In genomic region chr19:10784257-10784656, GRCh38 we compare ENCODE assay signal across 12 cellular contexts. TPM values are rescaled to one million over a fixed set of nuclear protein-coding genes. Genes with fewer than 3 reads are reported as not detected.
DNase-seq lines count a peak whose midpoint lies in the region; ATAC-seq and TF ChIP-seq lines count a peak whose summit lies in the region.
"Had no signal": no experiment of that assay in that cellular context is flagged by ENCODE, and none has a peak within 500 bp of the region (broad histone marks: within the 10 kb centered on the region; RNA-seq: fewer than 3 reads in every experiment).

No MANE protein-coding gene starts in this region.

- no peak overlapping the region for H3K9ac ChIP-seq in H9 (ENCODE audit: extremely low read depth, insufficient read length, low read length)

- no peak for TF ChIP-seq POLR2A in spleen (IDR thresholded peaks at IDR 0.05)

- no peaks in the 10 kb centered on the region for H3K79me2 ChIP-seq in H9 (ENCODE audit: insufficient read depth, low read length)

- H2AFZ ChIP-seq in H9 (ENCODE audit: low read length), result no peak overlapping the region

- H2BK12ac ChIP-seq in H9 (ENCODE audit: insufficient read length, low read depth, low read length), result no peak overlapping the region

- no peak overlapping the region for H2BK15ac ChIP-seq in H9 (ENCODE audit: low read depth, low read length)

- peak overlapping the region; percentile 49 for H3K27ac Mint-ChIP-seq in T-helper 1 cell treated with Interleukin-12 subunit alpha and Interleukin-12 subunit beta and Interleukin-4 antibody, amounts not matched to agents 30 μg/mL and 1 μg/mL, for 36 hours
- peak overlapping the region in 1 of 3 experiments; percentile 61; a peak in 1 of 7 replicates for H3K27ac Mint-ChIP-seq in H9

- peaks cover 64% of the 10 kb centered on the region for H3K36me3 Mint-ChIP-seq in T-helper 1 cell treated with Interleukin-12 subunit alpha and Interleukin-12 subunit beta and Interleukin-4 antibody, amounts not matched to agents 30 μg/mL and 1 μg/mL, for 36 hours (ENCODE audit: low read depth)
- peaks cover 43 to 87% (median 69%) of the 10 kb centered on the region in 3 experiments; a peak in 6 of 7 replicates for H3K36me3 Mint-ChIP-seq in H9 (ENCODE audit: insufficient read depth in 1 of 3, low read depth in 3 of 3)

- no peak overlapping the region for H4K91ac ChIP-seq in H9 (ENCODE audit: insufficient read length, low read depth, low read length)

- H3K4ac ChIP-seq in H9 (ENCODE audit: low read depth, low read length), result no peak overlapping the region

- H3K14ac ChIP-seq in H9 (ENCODE audit: insufficient read depth, low read length), result no peak overlapping the region

- no peak overlapping the region for H4K8ac ChIP-seq in H9 (replicated peaks; ENCODE audit: insufficient read length, low read depth, low read length)

- no peak overlapping the region for H3T11ph ChIP-seq in H9 (ENCODE audit: low read length)

- no peak overlapping the region for H4K5ac ChIP-seq in H9 (ENCODE audit: insufficient read length, low read depth, low read length)

- H3K9me3 ChIP-seq in heart right ventricle (no peaks in the 10 kb centered on the region), spleen (no peaks in the 10 kb centered on the region), H9 (ENCODE audit: control insufficient read depth, low read depth, low read length) (no peaks in the 10 kb centered on the region)

- H3K23me2 ChIP-seq in H9 (ENCODE audit: insufficient read length, low read depth, low read length, poor library complexity, severe bottlenecking), result no peaks in the 10 kb centered on the region

- no peak overlapping the region for H3K4me3 Mint-ChIP-seq in T-helper 1 cell treated with Interleukin-12 subunit alpha and Interleukin-12 subunit beta and Interleukin-4 antibody, amounts not matched to agents 30 μg/mL and 1 μg/mL, for 36 hours
- H3K4me3 Mint-ChIP-seq in H9, result no peak overlapping the region

- H3K56ac ChIP-seq in H9 (ENCODE audit: insufficient read length, low read depth, low read length), result no peak overlapping the region

- intact Hi-C loops in heart right ventricle (cut with DNase I) (loop anchor here in 1 of 10 donors (5.0 kb wide), 1 partner anchor 67 kb away; the partner anchor contains the start of gene DNM2), spleen (cut with DNase I; ENCODE audit: low total_unique reads) (no loop called here), posterior vena cava (cut with DNase I) (no loop called here)

- peak overlapping the region in 7 of 10 donors; percentile 22 to 95 (median 54) for H3K27ac ChIP-seq in heart right ventricle
- H3K27ac ChIP-seq in spleen, result peak overlapping the region; percentile 22 to 88 (median 72)
- H3K27ac ChIP-seq in H9 (ENCODE audit: insufficient read length, low read depth, low read length), result no peak overlapping the region
- H3K27ac ChIP-seq: 22Rv1 had no signal

- no peaks in the 10 kb centered on the region for H3K27me3 Mint-ChIP-seq in T-helper 1 cell treated with Interleukin-12 subunit alpha and Interleukin-12 subunit beta and Interleukin-4 antibody, amounts not matched to agents 30 μg/mL and 1 μg/mL, for 36 hours (ENCODE audit: low read depth)
- no peaks in the 10 kb centered on the region for H3K27me3 Mint-ChIP-seq in H9 (ENCODE audit: low read depth)

- H3K36me3 ChIP-seq in heart right ventricle (peaks cover 0 to 100% (median 71%) of the 10 kb centered on the region in 9 donors), spleen (peaks cover 0 to 100% (median 85%) of the 10 kb centered on the region in 6 donors)

- H3K4me2 ChIP-seq in H9 (ENCODE audit: insufficient read depth, insufficient read length, low read length), result no peak overlapping the region

- no peak overlapping the region for H2BK20ac ChIP-seq in H9 (ENCODE audit: low read depth, low read length, poor library complexity, severe bottlenecking)

- DNase-seq in T-helper 1 cell (no peak), SKM-1 (lab: John Stamatoyannopoulos, UW; ENCODE audit: unreplicated experiment) (peak; percentile 80), heart right ventricle (peak; percentile 33 to 55), spleen (peak; percentile 83), H9 (no peak), posterior vena cava (ENCODE audit: low spot score) (no peak)
- DNase-seq: dorsolateral prefrontal cortex, NCI-H2227 treated with DMSO at 0.1 percent for 48 hours, trophoblast cell had no signal

- no peaks in the 10 kb centered on the region for H4K20me1 ChIP-seq in H9 (ENCODE audit: control insufficient read depth, insufficient read depth, insufficient read length)

- H3K18ac ChIP-seq in H9 (ENCODE audit: insufficient read length, low read depth, low read length), result no peak overlapping the region

- H3K27me3 ChIP-seq in heart right ventricle (no peaks in the 10 kb centered on the region), spleen (replicated peaks in 1 of 7) (no peaks in the 10 kb centered on the region), H9 (ENCODE audit: insufficient read depth, low read length) (no peaks in the 10 kb centered on the region)
- H3K27me3 ChIP-seq: dorsolateral prefrontal cortex had no signal

- 59 to 61% methylated on average over 10 of the region's 10 CpGs for WGBS in heart right ventricle, 2 donors
- 29 to 39% (median 33%) methylated on average over 10 of the region's 10 CpGs for WGBS in spleen, 5 donors
- WGBS in H9 (ENCODE audit: extremely low coverage, insufficient read length, low lambda C conversion rate), result no CpG with 5 or more reads among the region's 10 CpGs

- no peaks in the 10 kb centered on the region for H3K9me3 Mint-ChIP-seq in T-helper 1 cell treated with Interleukin-12 subunit alpha and Interleukin-12 subunit beta and Interleukin-4 antibody, amounts not matched to agents 30 μg/mL and 1 μg/mL, for 36 hours
- no peaks in the 10 kb centered on the region for H3K9me3 Mint-ChIP-seq in H9

- H3K4me1 ChIP-seq in heart right ventricle (peaks cover 0 to 61% (median 25%) of the 10 kb centered on the region in 9 donors), spleen (peaks cover 12 to 71% (median 60%) of the 10 kb centered on the region in 6 donors), H9 (ENCODE audit: insufficient read depth, low read length) (no peaks in the 10 kb centered on the region)

- TF ChIP-seq CTCF in heart right ventricle (IDR thresholded peaks at IDR 0.05) (no peak), spleen (IDR thresholded peaks at IDR 0.05 in 8 of 11, conservative IDR thresholded peaks at IDR 0.05 in 3 of 11) (peak in 1 of 11 experiments; percentile 6), H9 (conservative IDR thresholded peaks at IDR 0.05) (no peak)

- no peaks in the 10 kb centered on the region for H3K79me1 ChIP-seq in H9 (ENCODE audit: insufficient read depth, low read depth, low read length, poor library complexity, severe bottlenecking)

- H2BK120ac ChIP-seq in H9 (ENCODE audit: low read depth, low read length, poor library complexity, severe bottlenecking), result no peak overlapping the region

- no peak overlapping the region for H2BK5ac ChIP-seq in H9 (ENCODE audit: insufficient read length, low read length)

- peak in 7 of 8 donors; percentile 29 to 59 (median 43) for ATAC-seq in heart right ventricle
- ATAC-seq in GM21390 (IDR thresholded peaks at IDR 0.05; ENCODE audit: unreplicated experiment), result no peak

- no peak overlapping the region for H2AK5ac ChIP-seq in H9 (ENCODE audit: insufficient read length, low read length)

- H3K4me1 Mint-ChIP-seq in T-helper 1 cell treated with Interleukin-12 subunit alpha and Interleukin-12 subunit beta and Interleukin-4 antibody, amounts not matched to agents 30 μg/mL and 1 μg/mL, for 36 hours (ENCODE audit: low read depth), result peaks cover 20% of the 10 kb centered on the region
- no peaks in the 10 kb centered on the region for H3K4me1 Mint-ChIP-seq in H9

- H3K4me3 ChIP-seq in heart right ventricle (no peak overlapping the region), spleen (peak overlapping the region in 1 of 8 donors; percentile 21)
- H3K4me3 ChIP-seq: dorsolateral prefrontal cortex had no signal

- no peak overlapping the region for H3K23ac ChIP-seq in H9 (ENCODE audit: insufficient read length, low read depth, low read length)

RNA-seq across cellular contexts. Expression of gene TMED1, which starts 51.8 kb away (rescaled TPM):
- total RNA-seq in heart right ventricle (10 to 100 TPM; 25.9 to 38.6 (median 32.9) TPM), spleen (10 to 100 TPM; 15.2 to 30.5 (median 18.7) TPM), H9 (2021) (32.1 and 32.3 TPM in 2 replicates), posterior vena cava (10 to 100 TPM; 15.4 to 17.9 TPM)
- polyA plus RNA-seq in heart right ventricle (10 to 100 TPM; 40.4 to 88.6 TPM), spleen (10 to 100 TPM; 13.1 to 21.7 (median 19.8) TPM)

Comparison
In these comparisons a context has a peak if more than half of its experiments do, and no peak if none do; other contexts are left out.
1. DNase-seq: peak in SKM-1 (single experiment), heart right ventricle (2 of 2) and spleen (single experiment); none in T-helper 1 cell (0 of 5), H9 (single experiment) and posterior vena cava (single experiment).